ENCODE assay signal across 18 cellular contexts in the genomic region with DNA sequence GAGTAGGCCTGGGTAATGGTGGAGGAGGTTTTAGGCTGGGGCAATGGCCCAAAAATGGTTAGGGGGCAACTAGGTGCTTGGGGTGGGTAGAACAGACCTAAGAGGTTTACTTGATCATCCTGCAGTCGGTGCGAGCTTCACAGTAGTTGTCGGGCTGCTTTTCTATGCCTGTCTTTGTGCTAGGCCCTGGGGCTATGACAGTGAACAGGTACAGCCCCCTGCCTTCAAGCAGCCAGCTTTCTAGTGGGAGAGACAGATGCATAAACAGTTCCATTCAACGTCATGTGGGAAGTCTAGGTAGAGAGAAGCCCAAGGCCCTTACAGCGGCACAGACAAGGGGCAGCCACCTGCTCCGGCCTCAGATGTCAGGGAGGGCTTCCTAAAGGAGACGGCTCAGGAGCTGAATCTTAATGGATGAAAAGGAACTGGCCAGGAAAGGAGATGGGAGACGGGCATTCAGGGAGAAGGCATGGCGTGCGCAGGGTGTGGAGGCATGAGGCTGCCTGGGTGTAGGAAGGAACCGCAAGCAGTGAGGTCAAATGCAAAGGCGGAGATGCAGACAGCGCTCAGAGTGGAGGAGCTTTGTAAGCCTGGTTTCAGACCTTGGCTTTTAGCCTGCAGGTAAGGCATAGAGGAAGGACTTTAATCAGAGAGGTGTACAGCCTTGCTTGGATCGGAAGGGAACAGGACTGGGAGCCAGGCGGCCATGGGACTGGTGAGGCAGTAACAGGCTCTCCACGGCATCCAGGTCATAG. TPM values are rescaled to one million over a fixed set of nuclear protein-coding genes. Genes with fewer than 3 reads are reported as not detected.
A peak's percentile ranks its signal among the peaks of the same experiment; 100 is the strongest.
DNase-seq lines count a peak whose midpoint lies in the region; FAIRE-seq and TF ChIP-seq lines count a peak whose summit lies in the region.
"Had no signal": no experiment of that assay in that cellular context is flagged by ENCODE, and none has a peak within 500 bp of the region (broad histone marks: within the 10 kb centered on the region; RNA-seq: fewer than 3 reads in every experiment).

No MANE protein-coding gene starts in this region.

- peaks cover 79 to 97% (median 87%) of the 10 kb centered on the region in 11 experiments for H4K20me1 ChIP-seq in BLaER1 treated with 17β-estradiol and CSF1 and Interleukin-3, amounts not matched to agents 10 nM and 100 nM

- H3K9me3 Mint-ChIP-seq in osteocyte (ENCODE audit: unreplicated experiment) = no peaks in the 10 kb centered on the region
- H3K9me3 Mint-ChIP-seq: activated naive CD4-positive, alpha-beta T cell treated with anti-CD3 and anti-CD28 coated beads, Interleukin-2, amount 50 U/mL, for 72 hours; central memory CD8-positive, alpha-beta T cell; stimulated activated effector memory CD8-positive, alpha-beta T cell treated with anti-CD3 and anti-CD28 coated beads, Interleukin-12 subunit alpha, Interleukin-12 subunit beta, amount 100 ng/mL, for 72 hours had no signal

- H3K9ac ChIP-seq in BLaER1 treated with 17β-estradiol and CSF1 and Interleukin-3, amounts not matched to agents 10 nM and 100 nM = no peak overlapping the region

- H3K27ac Mint-ChIP-seq in osteocyte (ENCODE audit: unreplicated experiment) = peak overlapping the region; percentile 90
- H3K27ac Mint-ChIP-seq: activated naive CD4-positive, alpha-beta T cell treated with anti-CD3 and anti-CD28 coated beads, Interleukin-2, amount 50 U/mL, for 72 hours; B cell; naive thymus-derived CD4-positive, alpha-beta T cell; stimulated activated effector memory CD8-positive, alpha-beta T cell treated with anti-CD3 and anti-CD28 coated beads, Interleukin-12 subunit alpha, Interleukin-12 subunit beta, amount 100 ng/mL, for 72 hours had no signal

- no peak overlapping the region for H3K27ac ChIP-seq in BLaER1 treated with 17β-estradiol and CSF1 and Interleukin-3, amounts not matched to agents 10 nM and 100 nM
- peak overlapping the region; percentile 88 for H3K27ac ChIP-seq in RWPE1
- peak overlapping the region; percentile 80 to 88 (median 82) for H3K27ac ChIP-seq in esophagus muscularis mucosa (replicated peaks in 1 of 4)
- H3K27ac ChIP-seq: right lobe of liver had no signal

- TF ChIP-seq POLR2A in esophagus muscularis mucosa (IDR thresholded peaks at IDR 0.05; ENCODE audit: low read depth) (no peak), GM12892 (IDR thresholded peaks at IDR 0.05; ENCODE audit: low read depth, low read length) (no peak)

- FAIRE-seq in GM12892 (lab: Jason Lieb, UNC) = no peak
- FAIRE-seq: GM18507, HTR-8/SVneo had no signal

- TF ChIP-seq CTCF in RWPE1 (conservative IDR thresholded peaks at IDR 0.05; ENCODE audit: low read depth) (no peak), esophagus muscularis mucosa (IDR thresholded peaks at IDR 0.05) (no peak), osteocyte (IDR thresholded peaks at IDR 0.05) (no peak)

- CTCF ChIA-PET in RWPE1 (lab: Yijun Ruan, JAX) = no interaction called here

- no peak overlapping the region for H3K4me3 ChIP-seq in BLaER1 treated with 17β-estradiol and CSF1 and Interleukin-3, amounts not matched to agents 10 nM and 100 nM
- H3K4me3 ChIP-seq in esophagus muscularis mucosa = no peak overlapping the region
- H3K4me3 ChIP-seq: right lobe of liver had no signal

- H3K36me3 Mint-ChIP-seq in osteocyte (ENCODE audit: unreplicated experiment) = peaks cover 16% of the 10 kb centered on the region
- H3K36me3 Mint-ChIP-seq: activated naive CD4-positive, alpha-beta T cell treated with anti-CD3 and anti-CD28 coated beads, Interleukin-2, amount 50 U/mL, for 72 hours; naive thymus-derived CD4-positive, alpha-beta T cell had no signal

- H3K27me3 ChIP-seq in BLaER1 treated with 17β-estradiol and CSF1 and Interleukin-3, amounts not matched to agents 10 nM and 100 nM = peaks cover 0 to 41% (median 34%) of the 10 kb centered on the region in 11 experiments; a peak in 18 of 22 replicates
- H3K27me3 ChIP-seq in esophagus muscularis mucosa = no peaks in the 10 kb centered on the region
- H3K27me3 ChIP-seq: right lobe of liver had no signal

- H3K4me1 Mint-ChIP-seq in osteocyte (ENCODE audit: unreplicated experiment) = peaks cover 84% of the 10 kb centered on the region

- 84% methylated on average over 16 of the region's 16 CpGs for WGBS in esophagus muscularis mucosa

- intact Hi-C loops in esophagus muscularis mucosa (cut with DNase I) = loop anchor here (5.0 to 10.0 kb wide), 2 partner anchors 117 to 400 kb away; no protein-coding TSS in a partner anchor

- no peak for DNase-seq in RWPE1 (ENCODE audit: low spot score)
- DNase-seq in esophagus muscularis mucosa (ENCODE audit: extremely low spot score) = no peak
- DNase-seq in osteocyte (ENCODE audit: extremely low spot score, unreplicated experiment) = no peak
- DNase-seq in NCI-H2029 treated with DMSO at 0.1 percent for 48 hours (lab: John Stamatoyannopoulos, UW) = no peak
- no peak for DNase-seq in cerebellar cortex (ENCODE audit: low spot score)
- no peak for DNase-seq in SW 1271 (lab: John Stamatoyannopoulos, UW)
- DNase-seq in GM12892 (ENCODE audit: insufficient read length) = no peak
- DNase-seq: activated CD8-positive, alpha-beta memory T cell treated with anti-CD3 and anti-CD28 coated beads, Interleukin-2, amount 50 U/mL, for 48 hours; DMS 273 treated with DMSO at 0.1 percent for 48 hours; naive thymus-derived CD4-positive, alpha-beta T cell had no signal

- TF ChIP-seq EP300 in esophagus muscularis mucosa (IDR thresholded peaks at IDR 0.05) = no peak

- H3K4me3 Mint-ChIP-seq in osteocyte (ENCODE audit: unreplicated experiment) = peak overlapping the region; percentile 24
- H3K4me3 Mint-ChIP-seq: B cell; central memory CD8-positive, alpha-beta T cell; naive thymus-derived CD4-positive, alpha-beta T cell; stimulated activated effector memory CD8-positive, alpha-beta T cell treated with anti-CD3 and anti-CD28 coated beads, Interleukin-12 subunit alpha, Interleukin-12 subunit beta, amount 100 ng/mL, for 72 hours had no signal

- H3K36me3 ChIP-seq in BLaER1 treated with 17β-estradiol and CSF1 and Interleukin-3, amounts not matched to agents 10 nM and 100 nM = peaks cover 0 to 9% (median 0%) of the 10 kb centered on the region in 11 experiments; a peak in 1 of 22 replicates
- no peaks in the 10 kb centered on the region for H3K36me3 ChIP-seq in esophagus muscularis mucosa
- H3K36me3 ChIP-seq: right lobe of liver had no signal

- POLR2A ChIA-PET in RWPE1 (lab: Yijun Ruan, JAX; ENCODE audit: low non-redundant PET) = no interaction called here

- no peaks in the 10 kb centered on the region for H3K9me3 ChIP-seq in BLaER1 treated with 17β-estradiol and CSF1 and Interleukin-3, amounts not matched to agents 10 nM and 100 nM (replicated peaks in 1 of 11)
- no peaks in the 10 kb centered on the region for H3K9me3 ChIP-seq in esophagus muscularis mucosa
- H3K9me3 ChIP-seq: right lobe of liver had no signal

- H3K4me2 ChIP-seq in BLaER1 treated with 17β-estradiol and CSF1 and Interleukin-3, amounts not matched to agents 10 nM and 100 nM = peak overlapping the region; percentile 1 to 69 (median 38); a peak in 18 of 22 replicates

- H3K27me3 Mint-ChIP-seq in osteocyte (ENCODE audit: unreplicated experiment) = no peaks in the 10 kb centered on the region

- H3K4me1 ChIP-seq in BLaER1 treated with 17β-estradiol and CSF1 and Interleukin-3, amounts not matched to agents 10 nM and 100 nM = peaks cover 43 to 67% (median 55%) of the 10 kb centered on the region in 10 experiments
- H3K4me1 ChIP-seq in esophagus muscularis mucosa = peaks cover 81 to 91% (median 85%) of the 10 kb centered on the region in 4 donors

RNA-seq across cellular contexts. Expression of a gene that starts 6.0 kb away (rescaled TPM):
- total RNA-seq in esophagus muscularis mucosa (100 to 1,000 TPM in 2 of 4 donors, 10 to 100 TPM in 2; 63.1 to 137 (median 87.7) TPM), osteocyte (169 and 172 TPM in 2 replicates)
- polyA plus RNA-seq in GM12892 (2012; ENCODE audit: missing spikeins) = 4.1 TPM
- polyA plus RNA-seq: naive thymus-derived CD4-positive, alpha-beta T cell had no signal

Comparison
In these comparisons a context has a peak if more than half of its experiments do, and no peak if none do; other contexts are left out.
1. H3K27ac ChIP-seq: peak in RWPE1 (single experiment) and esophagus muscularis mucosa (4 of 4); none in BLaER1 treated with 17β-estradiol and CSF1 and Interleukin-3, amounts not matched to agents 10 nM and 100 nM (0 of 11).